ENCODE assay signal across 22 cellular contexts in genomic region chrX:95675011-95675410, GRCh38.
"Had no signal": no experiment of that assay in that cellular context is flagged by ENCODE, and none has a peak within 500 bp of the region (broad histone marks: within the 10 kb centered on the region; RNA-seq: fewer than 3 reads in every experiment).

No MANE protein-coding gene starts in this region.

- H3K4me1 ChIP-seq: SJSA1 had no signal

- H3K9me3 ChIP-seq: SJSA1, SK-N-SH had no signal

- H3K4me2 ChIP-seq: SK-N-SH had no signal

- H3K27ac ChIP-seq: SJSA1 had no signal

- H3K36me3 ChIP-seq: SJSA1 had no signal

- H3K9ac ChIP-seq: SK-N-SH had no signal

- DNase-seq: KBM-7, MV-4-11, NCI-H1048, NCI-H1105, NCI-H1417, NCI-H1436 treated with DMSO at 0.1 percent for 48 hours, NCI-H1694, NCI-H187 treated with DMSO at 0.1 percent for 48 hours, NCI-H2029 treated with DMSO at 0.1 percent for 48 hours, NCI-H2171, NCI-H226, NCI-H446, NCI-H510A, NCI-H524 treated with DMSO at 0.1 percent for 48 hours, NCI-H69, NCI-H774, Right ventricle myocardium superior, RPMI8226, SIG-M5, SK-N-SH had no signal

- FAIRE-seq: RCC 7860 had no signal

- H3K27me3 ChIP-seq: SJSA1 had no signal

- H3K4me3 ChIP-seq: SJSA1 had no signal
